In the genomic region with DNA sequence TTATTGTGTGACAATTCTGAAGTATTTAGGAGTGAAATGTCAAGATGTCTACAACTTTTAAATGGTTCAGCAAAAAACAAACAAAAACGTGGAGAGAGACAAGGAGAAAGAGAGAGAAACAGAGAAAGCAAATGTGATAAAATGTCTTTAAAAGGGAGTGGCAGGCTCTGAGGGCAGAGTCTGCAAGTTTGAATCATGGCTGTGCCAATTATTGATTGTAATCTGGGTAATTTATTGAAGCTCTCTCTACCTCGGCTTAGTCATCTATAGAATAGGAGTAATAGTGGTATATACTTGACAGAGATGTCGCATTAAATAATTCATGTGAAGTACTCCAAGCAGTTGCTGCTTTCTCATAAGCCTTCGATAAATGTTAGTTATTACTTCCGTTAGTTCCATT, we compare ENCODE assay signal across 35 cellular contexts.
"Had no signal": no experiment of that assay in that cellular context is flagged by ENCODE, and none has a peak within 500 bp of the region (broad histone marks: within the 10 kb centered on the region; RNA-seq: fewer than 3 reads in every experiment).

No MANE protein-coding gene starts in this region.

- H3K27me3 ChIP-seq: brain microvascular endothelial cell, esophagus squamous epithelium, gastroesophageal sphincter had no signal

- ATAC-seq: activated CD8-positive, alpha-beta memory T cell treated with anti-CD3 and anti-CD28 coated beads, Interleukin-2, amount 10 ng/mL, durations not matched to agents 7 days and 5 days; activated CD8-positive, alpha-beta T cell treated with anti-CD3 and anti-CD28 coated beads for 36 hours; activated naive CD4-positive, alpha-beta T cell treated with anti-CD3 and anti-CD28 coated beads, Interleukin-2, amount 50 U/mL, for 72 hours; gastroesophageal sphincter; T-helper 17 cell had no signal

- H3K27ac Mint-ChIP-seq: activated B cell treated with CpG ODN at 0.5 μM for 24 hours; activated CD8-positive, alpha-beta memory T cell treated with anti-CD3 and anti-CD28 coated beads, Interleukin-2, amount 10 ng/mL, durations not matched to agents 7 days and 5 days; activated CD8-positive, alpha-beta T cell treated with anti-CD3 and anti-CD28 coated beads for 36 hours; activated naive CD4-positive, alpha-beta T cell treated with anti-CD3 and anti-CD28 coated beads, Interleukin-2, amount 10 ng/mL, durations not matched to agents 7 days and 5 days; activated naive CD4-positive, alpha-beta T cell treated with anti-CD3 and anti-CD28 coated beads, Interleukin-2, amount 50 U/mL, for 72 hours; activated naive CD8-positive, alpha-beta T cell treated with anti-CD3 and anti-CD28 coated beads, Interleukin-2, amount 10 ng/mL, durations not matched to agents 7 days and 5 days; activated T-helper 1 cell treated with anti-CD3 and anti-CD28 coated beads, Interleukin-12 subunit alpha, Interleukin-12 subunit beta, Interleukin-2, Interleukin-4 antibody, amounts not matched to agents 30 ng/mL and 10 ng/mL and 1 ng/mL, durations not matched to agents 14 hours and 24 hours and 36 hours; activated T-helper 2 cell treated with anti-CD3 and anti-CD28 coated beads, Interferon-gamma antibody, Interleukin-2, Interleukin-4, amounts not matched to agents 10 μg/mL and 5 μg/mL and 100 μg/mL, durations not matched to agents 14 hours and 24 hours and 36 hours; T-helper 17 cell; T-helper 2 cell treated with Interferon-gamma antibody and Interleukin-4, amounts not matched to agents 5 μg/mL and 100 μg/mL, for 36 hours had no signal

- H3K36me3 Mint-ChIP-seq: activated CD8-positive, alpha-beta memory T cell treated with anti-CD3 and anti-CD28 coated beads, Interleukin-2, amount 10 ng/mL, durations not matched to agents 7 days and 5 days; activated naive CD4-positive, alpha-beta T cell treated with anti-CD3 and anti-CD28 coated beads, Interleukin-2, amount 10 ng/mL, durations not matched to agents 7 days and 5 days; activated naive CD4-positive, alpha-beta T cell treated with anti-CD3 and anti-CD28 coated beads, Interleukin-2, amount 50 U/mL, for 72 hours; activated naive CD8-positive, alpha-beta T cell treated with anti-CD3 and anti-CD28 coated beads, Interleukin-2, amount 10 ng/mL, durations not matched to agents 7 days and 5 days had no signal

- H3K9me3 Mint-ChIP-seq: activated B cell treated with CpG ODN at 0.5 μM for 24 hours; activated CD8-positive, alpha-beta T cell treated with anti-CD3 and anti-CD28 coated beads for 36 hours; activated naive CD4-positive, alpha-beta T cell treated with anti-CD3 and anti-CD28 coated beads, Interleukin-2, amount 10 ng/mL, durations not matched to agents 7 days and 5 days; activated naive CD4-positive, alpha-beta T cell treated with anti-CD3 and anti-CD28 coated beads, Interleukin-2, amount 50 U/mL, for 72 hours; activated naive CD8-positive, alpha-beta T cell treated with anti-CD3 and anti-CD28 coated beads, Interleukin-2, amount 10 ng/mL, durations not matched to agents 7 days and 5 days; activated T-helper 1 cell treated with anti-CD3 and anti-CD28 coated beads, Interleukin-12 subunit alpha, Interleukin-12 subunit beta, Interleukin-2, Interleukin-4 antibody, amounts not matched to agents 30 ng/mL and 10 ng/mL and 1 ng/mL, durations not matched to agents 14 hours and 24 hours and 36 hours; activated T-helper 2 cell treated with anti-CD3 and anti-CD28 coated beads, Interferon-gamma antibody, Interleukin-2, Interleukin-4, amounts not matched to agents 10 μg/mL and 5 μg/mL and 100 μg/mL, durations not matched to agents 14 hours and 24 hours and 36 hours; T-helper 2 cell treated with Interferon-gamma antibody and Interleukin-4, amounts not matched to agents 5 μg/mL and 100 μg/mL, for 36 hours had no signal

- H3K27me3 Mint-ChIP-seq: activated B cell treated with CpG ODN at 0.5 μM for 24 hours had no signal

- H3K4me3 Mint-ChIP-seq: activated B cell treated with CpG ODN at 0.5 μM for 24 hours; activated CD8-positive, alpha-beta memory T cell treated with anti-CD3 and anti-CD28 coated beads, Interleukin-2, amount 10 ng/mL, durations not matched to agents 7 days and 5 days; activated CD8-positive, alpha-beta T cell treated with anti-CD3 and anti-CD28 coated beads for 36 hours; activated naive CD4-positive, alpha-beta T cell treated with anti-CD3 and anti-CD28 coated beads, Interleukin-2, amount 10 ng/mL, durations not matched to agents 7 days and 5 days; activated naive CD8-positive, alpha-beta T cell treated with anti-CD3 and anti-CD28 coated beads, Interleukin-2, amount 10 ng/mL, durations not matched to agents 7 days and 5 days; activated T-helper 1 cell treated with anti-CD3 and anti-CD28 coated beads, Interleukin-12 subunit alpha, Interleukin-12 subunit beta, Interleukin-2, Interleukin-4 antibody, amounts not matched to agents 30 ng/mL and 10 ng/mL and 1 ng/mL, durations not matched to agents 14 hours and 24 hours and 36 hours; T-helper 17 cell; T-helper 2 cell treated with Interferon-gamma antibody and Interleukin-4, amounts not matched to agents 5 μg/mL and 100 μg/mL, for 36 hours had no signal

- DNase-seq: activated B cell treated with CpG ODN at 0.5 μM for 24 hours; activated CD4-positive, alpha-beta T cell treated with anti-CD3 and anti-CD28 coated beads for 48 hours; activated CD4-positive, alpha-beta T cell treated with anti-CD3 and anti-CD28 coated beads, Interleukin-2, amount 50 U/mL, for 1 hour; activated CD4-positive, alpha-beta T cell treated with anti-CD3 and anti-CD28 coated beads, Interleukin-2, amount 50 U/mL, for 48 hours; activated CD8-positive, alpha-beta memory T cell treated with anti-CD3 and anti-CD28 coated beads, Interleukin-2, amount 10 ng/mL, durations not matched to agents 7 days and 5 days; activated CD8-positive, alpha-beta memory T cell treated with anti-CD3 and anti-CD28 coated beads, Interleukin-2, amount 50 U/mL, for 4 hours; activated CD8-positive, alpha-beta T cell treated with anti-CD3 and anti-CD28 coated beads for 36 hours; activated effector memory CD4-positive, alpha-beta T cell treated with anti-CD3 and anti-CD28 coated beads, Interleukin-2, amount 50 U/mL, for 16 hours; activated naive CD4-positive, alpha-beta T cell treated with anti-CD3 and anti-CD28 coated beads, Interleukin-2, amount 10 ng/mL, durations not matched to agents 7 days and 5 days; activated naive CD8-positive, alpha-beta T cell treated with anti-CD3 and anti-CD28 coated beads, Interleukin-2, amount 10 ng/mL, durations not matched to agents 7 days and 5 days; activated T-cell treated with anti-CD3 and anti-CD28 coated beads, Interleukin-2, amount 50 U/mL, for 1 hour; activated T-cell treated with anti-CD3 and anti-CD28 coated beads, Interleukin-2, amount 50 U/mL, for 48 hours; amniotic stem cell; anterior cingulate cortex; brain microvascular endothelial cell; cortex of kidney; dermis blood vessel endothelial cell; effector CD8-positive, alpha-beta T cell; esophagus squamous epithelium; foreskin melanocyte; head of caudate nucleus; T-helper 1 cell; T-helper 17 cell; T1000; WERI-Rb-1 had no signal

- H3K36me3 ChIP-seq: brain microvascular endothelial cell, esophagus squamous epithelium, gastroesophageal sphincter, WERI-Rb-1 had no signal

- H3K4me3 ChIP-seq: esophagus squamous epithelium, gastroesophageal sphincter had no signal

- H3K9me3 ChIP-seq: esophagus squamous epithelium, gastroesophageal sphincter had no signal

- H3K27ac ChIP-seq: brain microvascular endothelial cell, epithelial cell of prostate, esophagus squamous epithelium, gastroesophageal sphincter, WERI-Rb-1 had no signal

- FAIRE-seq: astrocyte, bronchial epithelial cell, colon, endometrium had no signal
